In the genomic region with DNA sequence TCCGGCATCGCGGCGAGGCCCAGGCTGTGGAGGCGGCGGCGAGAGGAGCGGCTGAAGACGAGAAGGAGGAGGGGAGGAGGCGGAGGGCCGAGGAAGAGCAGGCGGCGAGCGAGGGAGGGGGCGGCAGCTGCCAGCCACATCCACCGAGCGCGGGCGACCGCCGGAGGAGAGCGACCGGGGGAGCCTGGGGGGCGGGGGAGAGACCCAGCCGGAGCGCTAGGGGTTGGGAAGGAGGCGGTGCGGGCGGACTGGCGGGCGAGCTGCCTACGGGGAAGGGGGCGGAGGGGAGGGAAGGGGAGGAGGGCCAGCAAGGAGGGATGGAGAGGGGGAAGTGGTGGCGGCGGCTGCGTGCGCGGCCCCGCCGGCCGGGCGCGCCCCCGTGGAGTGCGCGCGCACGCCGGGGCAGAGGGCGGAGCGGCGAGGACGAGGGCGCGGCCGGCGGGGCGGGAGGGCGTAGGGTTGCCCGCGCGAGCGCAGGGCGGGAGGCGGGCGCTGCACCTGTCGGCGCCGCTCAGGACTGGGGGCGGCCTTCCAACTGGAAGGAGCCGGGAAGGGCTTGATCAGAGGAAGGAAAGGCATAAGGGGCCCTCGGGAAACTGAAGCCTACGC, we compare ENCODE assay signal across 8 cellular contexts. TPM values are rescaled to one million over a fixed set of nuclear protein-coding genes. Genes with fewer than 3 reads are reported as not detected.
DNase-seq lines count a peak whose midpoint lies in the region; ATAC-seq and TF ChIP-seq lines count a peak whose summit lies in the region.
"Not testable (repeated sequence)": the region's sequence is repeated elsewhere in the genome, so short reads cannot be mapped to it uniquely, and the experiment has no call there.

No MANE protein-coding gene starts in this region.

- not testable (repeated sequence) for H3K27ac Mint-ChIP-seq in activated CD4-positive, alpha-beta memory T cell treated with anti-CD3 and anti-CD28 coated beads for 36 hours

- not testable (repeated sequence) for TF ChIP-seq CTCF in C4-2B (conservative IDR thresholded peaks at IDR 0.05); right lobe of liver (IDR thresholded peaks at IDR 0.05)

- not testable (repeated sequence) for H3K27me3 ChIP-seq in right lobe of liver

- POLR2A ChIA-PET in activated CD4-positive, alpha-beta memory T cell treated with anti-CD3 and anti-CD28 coated beads for 36 hours (lab: Charles Lee) = not testable (repeated sequence)

- peak overlapping the region; percentile 78 for H3K27ac ChIP-seq in C4-2B
- not testable (repeated sequence) for H3K27ac ChIP-seq in right lobe of liver

- not testable (repeated sequence) for H3K4me1 Mint-ChIP-seq in activated CD4-positive, alpha-beta memory T cell treated with anti-CD3 and anti-CD28 coated beads for 36 hours (ENCODE audit: low read depth)

- intact Hi-C loops in activated CD4-positive, alpha-beta memory T cell treated with anti-CD3 and anti-CD28 coated beads for 36 hours (cut with micrococcal nuclease); right lobe of liver (cut with DNase I): not testable (repeated sequence)

- H3K36me3 ChIP-seq in right lobe of liver = not testable (repeated sequence)

- not testable (repeated sequence) for H3K27me3 Mint-ChIP-seq in activated CD4-positive, alpha-beta memory T cell treated with anti-CD3 and anti-CD28 coated beads for 36 hours

- ATAC-seq in GM19438 (IDR thresholded peaks at IDR 0.05; ENCODE audit: low read depth, unreplicated experiment) (peak; percentile 88), HG03521 (IDR thresholded peaks at IDR 0.05; ENCODE audit: unreplicated experiment) (peak; percentile 88), right lobe of liver (peak; percentile 83 to 90 (median 88))

- peak overlapping the region; percentile 31 to 45 (median 38) for H3K4me3 ChIP-seq in right lobe of liver

- H3K4me1 ChIP-seq in right lobe of liver = not testable (repeated sequence)

- H3K4me3 Mint-ChIP-seq in activated CD4-positive, alpha-beta memory T cell treated with anti-CD3 and anti-CD28 coated beads for 36 hours = peak overlapping the region; percentile 55

- DNase-seq in NCI-H82 (lab: John Stamatoyannopoulos, UW) (peak; percentile 95), dermis microvascular lymphatic vessel endothelial cell (ENCODE audit: low read depth in 2 of 2) (peak; percentile 47 to 89), right lobe of liver (peak; percentile 93 to 94 (median 93))
- peak; percentile 91 for DNase-seq in activated CD4-positive, alpha-beta memory T cell treated with anti-CD3 and anti-CD28 coated beads for 36 hours
- peak; percentile 76 for DNase-seq in stimulated activated CD4-positive, alpha-beta T cell treated with anti-CD3 and anti-CD28 coated beads, Interleukin-4, amount 100 ng/mL, for 1 hour

- WGBS in right lobe of liver (ENCODE audit: insufficient coverage, low coverage, low lambda C conversion rate, missing lambda C conversion rate) = 2% methylated on average over 16 of the region's 73 CpGs

- TF ChIP-seq POLR2A in right lobe of liver (IDR thresholded peaks at IDR 0.05) = not testable (repeated sequence)

- not testable (repeated sequence) for H3K9me3 Mint-ChIP-seq in activated CD4-positive, alpha-beta memory T cell treated with anti-CD3 and anti-CD28 coated beads for 36 hours

- H3K9me3 ChIP-seq in right lobe of liver = not testable (repeated sequence)

- not testable (repeated sequence) for H3K36me3 Mint-ChIP-seq in activated CD4-positive, alpha-beta memory T cell treated with anti-CD3 and anti-CD28 coated beads for 36 hours

- CTCF ChIA-PET in activated CD4-positive, alpha-beta memory T cell treated with anti-CD3 and anti-CD28 coated beads for 36 hours (lab: Charles Lee) = not testable (repeated sequence)

RNA-seq across cellular contexts. Expression of a gene that starts 39.9 kb away (rescaled TPM):
- 10 to 100 TPM; 45.0 to 46.6 TPM for total RNA-seq in activated CD4-positive, alpha-beta memory T cell treated with anti-CD3 and anti-CD28 coated beads for 36 hours
- 29.7 and 29.9 TPM in 2 replicates for total RNA-seq in dermis microvascular lymphatic vessel endothelial cell
- 10 to 100 TPM; 18.1 to 25.8 (median 20.1) TPM for total RNA-seq in right lobe of liver
